8 cellular contexts compared by ENCODE assay signal in the genomic region with DNA sequence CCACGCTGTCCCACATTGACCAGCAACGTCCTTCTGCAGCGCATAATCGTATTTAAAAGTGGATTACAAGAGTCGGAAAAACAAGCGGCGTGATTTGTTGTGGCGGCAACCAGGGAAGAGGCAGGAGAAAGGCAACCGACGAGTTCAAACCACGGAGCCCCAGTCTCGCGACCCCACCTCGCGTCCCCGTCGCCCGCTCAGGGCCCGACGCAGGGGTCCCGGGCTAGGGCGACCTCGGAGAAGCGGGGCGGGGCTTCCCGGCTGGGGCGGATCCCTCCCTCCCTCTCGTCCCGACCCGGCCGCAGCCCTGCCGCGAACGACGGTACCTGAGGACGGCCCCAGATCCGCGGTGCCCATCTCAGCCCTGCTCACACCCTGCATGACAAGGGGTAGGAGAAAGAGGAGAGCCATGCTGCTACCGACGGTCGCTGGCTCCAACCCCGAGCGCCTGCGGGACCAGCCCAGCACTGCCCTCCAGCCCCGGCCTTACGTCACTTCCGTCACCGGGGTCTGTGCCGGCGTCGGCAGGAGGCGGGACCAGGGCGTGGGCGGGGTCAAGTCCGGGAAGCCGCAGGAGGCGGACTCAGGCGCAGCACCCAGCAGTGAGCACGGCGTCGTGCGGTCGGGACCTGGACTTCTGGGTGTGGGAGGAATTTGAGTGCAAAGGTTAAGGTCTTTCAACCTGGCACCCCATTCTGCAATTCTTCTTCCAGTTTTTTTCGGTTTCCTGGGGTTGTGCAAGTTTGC. TPM values are rescaled to one million over a fixed set of nuclear protein-coding genes. Genes with fewer than 3 reads are reported as not detected.
DNase-seq lines count a peak whose midpoint lies in the region; ATAC-seq, FAIRE-seq and TF ChIP-seq lines count a peak whose summit lies in the region.

A gene (minus strand): TSS at position 469 of the 747 bp plus-strand sequence. CDS start 58 bp downstream, at position 411.

- intact Hi-C loops in activated B cell treated with CpG ODN at 0.5 μM for 24 hours (cut with micrococcal nuclease): loop anchor here (1.0 to 5.0 kb wide), 12 partner anchors 12 to 1722 kb away; a partner anchor contains a TSS

- DNase-seq in AG08396 (ENCODE audit: low spot score) (peak; percentile 95), NCI-H345 treated with DMSO at 0.1 percent for 48 hours (lab: John Stamatoyannopoulos, UW; ENCODE audit: unreplicated experiment) (peak; percentile 77), activated B cell treated with CpG ODN at 0.5 μM for 24 hours (peak; percentile 97), cardiac fibroblast (ENCODE audit: low read depth in 2 of 2) (peak; percentile 93 to 96), small intestine (peak; percentile 98)

- H3K4me3 ChIP-seq in cardiac fibroblast (replicated peaks in 1 of 2; ENCODE audit: low read depth in 2 of 2, low read length in 2 of 2) (peak within 1 kb of the TSS; percentile 83 to 93), iPS-20b (ENCODE audit: low read length) (peak within 1 kb of the TSS; percentile 93), small intestine (ENCODE audit: low read depth in 1 of 2, low read length in 2 of 2) (peak within 1 kb of the TSS; percentile 71 to 88)

- H3K27me3 Mint-ChIP-seq in activated B cell treated with CpG ODN at 0.5 μM for 24 hours: no peaks in the 10 kb centered on the region

- no peaks in the 10 kb centered on the region for H3K36me3 ChIP-seq in iPS-20b (ENCODE audit: insufficient read depth, low read depth, low read length)
- no peaks in the 10 kb centered on the region for H3K36me3 ChIP-seq in small intestine (ENCODE audit: control insufficient read depth in 2 of 2, insufficient read depth in 2 of 2, low read length in 2 of 2)

- peak within 1 kb of the TSS; percentile 89 for H3K9ac ChIP-seq in iPS-20b (ENCODE audit: low read depth, low read length)

- H3K27ac Mint-ChIP-seq in activated B cell treated with CpG ODN at 0.5 μM for 24 hours: peak within 1 kb of the TSS; percentile 98

- H3K4me1 ChIP-seq in iPS-20b (ENCODE audit: insufficient read depth, low read length) (peaks cover 9% of the 10 kb centered on the region; the same call in 1 of the 2 replicates), small intestine (ENCODE audit: control insufficient read depth in 2 of 2, insufficient read depth in 1 of 2, low read depth in 1 of 2, low read length in 1 of 2) (peaks cover 0 to 11% of the 10 kb centered on the region in 2 donors)

- TF ChIP-seq CTCF in activated B cell treated with CpG ODN at 0.5 μM for 24 hours (IDR thresholded peaks at IDR 0.05): no peak
- no peak for TF ChIP-seq CTCF in cardiac fibroblast (IDR thresholded peaks at IDR 0.05; ENCODE audit: low read depth, low read length)

- no peaks in the 10 kb centered on the region for H3K27me3 ChIP-seq in iPS-20b (ENCODE audit: insufficient read depth, low read length)
- no peaks in the 10 kb centered on the region for H3K27me3 ChIP-seq in small intestine (ENCODE audit: control insufficient read depth in 2 of 2, insufficient read depth in 2 of 2, low read length in 2 of 2)

- peak; percentile 90 for ATAC-seq in GM19023 (IDR thresholded peaks at IDR 0.05; ENCODE audit: unreplicated experiment)
- peak; percentile 93 for ATAC-seq in HG03196 (IDR thresholded peaks at IDR 0.05; ENCODE audit: unreplicated experiment)
- peak; percentile 85 for ATAC-seq in activated B cell treated with CpG ODN at 0.5 μM for 24 hours (ENCODE audit: low read depth)

- H3K27ac ChIP-seq in iPS-20b (ENCODE audit: low read length) (peak within 1 kb of the TSS; percentile 29), small intestine (ENCODE audit: low read depth in 1 of 2, low read length in 1 of 2) (peak within 1 kb of the TSS; percentile 91 to 98)

- 0% methylated on average over 55 to 64 of the region's 64 CpGs for WGBS in small intestine, 3 donors

- peaks cover 83% of the 10 kb centered on the region for H3K4me1 Mint-ChIP-seq in activated B cell treated with CpG ODN at 0.5 μM for 24 hours

- no peaks in the 10 kb centered on the region for H3K9me3 ChIP-seq in iPS-20b (ENCODE audit: insufficient read depth, low read depth, low read length)
- H3K9me3 ChIP-seq in small intestine (ENCODE audit: control insufficient read depth, low read depth): no peaks in the 10 kb centered on the region

- CTCF ChIA-PET in activated B cell treated with CpG ODN at 0.5 μM for 24 hours (lab: Charles Lee): interaction anchor here (0.7 to 1.5 kb wide), 2 partner anchors 86 to 95 kb away, joined by 4 to 7 read pairs; no protein-coding TSS in a partner anchor

- H3K36me3 Mint-ChIP-seq in activated B cell treated with CpG ODN at 0.5 μM for 24 hours (ENCODE audit: low read depth): peaks cover 17% of the 10 kb centered on the region

- peak within 1 kb of the TSS; percentile 99 for H3K4me3 Mint-ChIP-seq in activated B cell treated with CpG ODN at 0.5 μM for 24 hours

- no peaks in the 10 kb centered on the region for H3K9me3 Mint-ChIP-seq in activated B cell treated with CpG ODN at 0.5 μM for 24 hours

- FAIRE-seq in small intestine (lab: Jason Lieb, UNC): no peak

- POLR2A ChIA-PET in activated B cell treated with CpG ODN at 0.5 μM for 24 hours (lab: Charles Lee): interaction anchor here (1.2 to 1.6 kb wide), 5 partner anchors 13 to 117 kb away, joined by 4 to 6 read pairs (median 4); no protein-coding TSS in a partner anchor

RNA-seq across cellular contexts. Expression of the gene that starts here (rescaled TPM):
- total RNA-seq in activated B cell treated with CpG ODN at 0.5 μM for 24 hours: 60.5 and 65.6 TPM in 2 replicates
- polyA plus RNA-seq in small intestine: 100 to 1,000 TPM in 1 of 3 donors, 10 to 100 TPM in 2; 78.1 to 100 (median 80.5) TPM

Comparison
In these comparisons a context has a peak if more than half of its experiments do, and no peak if none do; other contexts are left out.
1. Peak in every context shown above with its lines: DNase-seq, ATAC-seq, H3K4me3 ChIP-seq and H3K27ac ChIP-seq.